Comparison of ENCODE assay signal across 15 cellular contexts in the genomic region with DNA sequence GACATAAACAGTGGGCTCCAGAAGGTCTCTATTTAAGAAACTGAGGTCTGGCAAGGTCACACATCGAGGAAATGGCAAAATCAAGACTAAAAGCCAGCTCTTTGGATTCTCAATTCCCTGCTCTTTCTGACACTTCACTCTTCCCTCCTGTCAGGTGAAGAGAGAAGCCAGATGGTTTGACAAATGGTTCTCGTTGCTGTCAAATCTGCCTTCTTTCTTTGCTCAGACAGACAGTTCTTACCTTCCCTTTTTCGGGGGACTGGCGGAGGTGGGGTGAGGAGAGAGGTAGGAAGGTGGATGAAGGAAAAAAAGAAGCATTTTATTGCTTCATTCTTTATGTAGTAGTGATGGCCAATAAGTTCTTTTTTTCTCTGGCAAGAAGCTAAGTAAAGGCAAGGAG.
DNase-seq lines count a peak whose midpoint lies in the region; ATAC-seq and TF ChIP-seq lines count a peak whose summit lies in the region.
"Had no signal": no experiment of that assay in that cellular context is flagged by ENCODE, and none has a peak within 500 bp of the region (broad histone marks: within the 10 kb centered on the region; RNA-seq: fewer than 3 reads in every experiment).

No MANE protein-coding gene starts in this region.

- no peak overlapping the region for H3K4me3 ChIP-seq in esophagus squamous epithelium
- no peak overlapping the region for H3K4me3 ChIP-seq in sigmoid colon
- H3K4me3 ChIP-seq: hepatocyte, ovary, thyroid gland had no signal

- 76 to 86% methylated on average over 4 of the region's 4 CpGs for WGBS in esophagus squamous epithelium, 2 donors
- WGBS in sigmoid colon, 2 donors: 84 to 94% methylated on average over 4 of the region's 4 CpGs

- H3K36me3 ChIP-seq in esophagus squamous epithelium (peaks cover 0 to 15% (median 0%) of the 10 kb centered on the region in 3 donors), sigmoid colon (peaks cover 0 to 11% (median 4%) of the 10 kb centered on the region in 4 donors)
- H3K36me3 ChIP-seq: BE2C, ovary, thyroid gland had no signal

- TF ChIP-seq EP300 in sigmoid colon (IDR thresholded peaks at IDR 0.05): no peak

- peak overlapping the region in 3 of 4 donors; percentile 52 to 79 (median 76) for H3K27ac ChIP-seq in esophagus squamous epithelium
- H3K27ac ChIP-seq in sigmoid colon: peak overlapping the region; percentile 65 to 94 (median 88)
- H3K27ac ChIP-seq: hepatocyte, thyroid gland had no signal

- H3K4me1 ChIP-seq in esophagus squamous epithelium (peaks cover 0 to 76% (median 18%) of the 10 kb centered on the region in 3 donors), sigmoid colon (peaks cover 0 to 83% (median 79%) of the 10 kb centered on the region in 4 donors)
- H3K4me1 ChIP-seq: BE2C had no signal

- peak; percentile 80 for DNase-seq in G401 (ENCODE audit: low spot score)
- peak; percentile 49 to 80 for DNase-seq in NCI-H524 (lab: John Stamatoyannopoulos, UW)
- no peak for DNase-seq in esophagus squamous epithelium (lab: John Stamatoyannopoulos, UW)
- DNase-seq in sigmoid colon: no peak
- no peak for DNase-seq in NCI-H345 (lab: John Stamatoyannopoulos, UW)
- DNase-seq in SW480 (ENCODE audit: low spot score): no peak
- no peak for DNase-seq in retina
- DNase-seq: activated CD4-positive, alpha-beta T cell treated with anti-CD3 and anti-CD28 coated beads, Interleukin-2, amount 50 U/mL, for 1 hour; activated naive CD4-positive, alpha-beta T cell treated with anti-CD3 and anti-CD28 coated beads, Interleukin-2, amount 10 ng/mL, durations not matched to agents 7 days and 5 days; BE2C; NCI-H2081; ovary; thyroid gland had no signal

- H3K9me3 ChIP-seq in esophagus squamous epithelium (no peaks in the 10 kb centered on the region), sigmoid colon (no peaks in the 10 kb centered on the region)
- H3K9me3 ChIP-seq: BE2C, ovary, thyroid gland had no signal

- intact Hi-C loops in esophagus squamous epithelium (cut with DNase I) (no loop called here), sigmoid colon (cut with DNase I) (no loop called here)

- ATAC-seq in GM19328 (IDR thresholded peaks at IDR 0.05; ENCODE audit: unreplicated experiment): no peak

- in situ Hi-C loops in G401 (cut with HindIII; ENCODE audit: low sequenced_read_pairs): no loop called here

- no peak for TF ChIP-seq POLR2A in esophagus squamous epithelium (IDR thresholded peaks at IDR 0.05)
- TF ChIP-seq POLR2A in sigmoid colon (IDR thresholded peaks at IDR 0.05): no peak

- H3K27me3 ChIP-seq in esophagus squamous epithelium (no peaks in the 10 kb centered on the region), sigmoid colon (no peaks in the 10 kb centered on the region)
- H3K27me3 ChIP-seq: BE2C, hepatocyte, ovary, thyroid gland had no signal

- TF ChIP-seq CTCF in esophagus squamous epithelium (IDR thresholded peaks at IDR 0.05): no peak
- TF ChIP-seq CTCF in sigmoid colon (IDR thresholded peaks at IDR 0.05): no peak

Comparison
In these comparisons a context has a peak if more than half of its experiments do, and no peak if none do; other contexts are left out.
1. DNase-seq: peak in G401 (single experiment) and NCI-H524 (2 of 2); none in esophagus squamous epithelium (single experiment), sigmoid colon (single experiment), NCI-H345 (single experiment), SW480 (single experiment) and retina (single experiment).